ENCODE assay signal across 10 cellular contexts in genomic region chr17:80980397-80981061, GRCh38. TPM values are rescaled to one million over a fixed set of nuclear protein-coding genes. Genes with fewer than 3 reads are reported as not detected.
DNase-seq lines count a peak whose midpoint lies in the region; ATAC-seq, FAIRE-seq and TF ChIP-seq lines count a peak whose summit lies in the region.
"Had no signal": no experiment of that assay in that cellular context is flagged by ENCODE, and none has a peak within 500 bp of the region (broad histone marks: within the 10 kb centered on the region; RNA-seq: fewer than 3 reads in every experiment).

No MANE protein-coding gene starts in this region.

- intact Hi-C loops in psoas muscle (cut with DNase I), result loop anchor here (2.0 to 5.0 kb wide), 2 partner anchors 113 to 554 kb away; no protein-coding TSS in a partner anchor
- intact Hi-C loops in vagina (cut with DNase I), result loop anchor here (5.0 to 10.0 kb wide), 2 partner anchors 76 to 553 kb away; no protein-coding TSS in a partner anchor

- H3K4me1 ChIP-seq in OCI-LY3 (ENCODE audit: low read length), result no peaks in the 10 kb centered on the region
- H3K4me1 ChIP-seq in ectodermal cell (ENCODE audit: control insufficient read depth, insufficient read depth, low read length), result no peaks in the 10 kb centered on the region
- peaks cover 4% of the 10 kb centered on the region for H3K4me1 ChIP-seq in psoas muscle
- H3K4me1 ChIP-seq in vagina, result peaks cover 6% of the 10 kb centered on the region

- TF ChIP-seq CTCF in OCI-LY3 (IDR thresholded peaks at IDR 0.05; ENCODE audit: low read depth, low read length), result no peak
- TF ChIP-seq CTCF in psoas muscle (IDR thresholded peaks at IDR 0.05), result no peak
- no peak for TF ChIP-seq CTCF in vagina (IDR thresholded peaks at IDR 0.05)

- no peaks in the 10 kb centered on the region for H3K9me3 ChIP-seq in OCI-LY3 (ENCODE audit: insufficient read depth, low read length)
- H3K9me3 ChIP-seq in ectodermal cell (ENCODE audit: control insufficient read depth, low read length), result no peaks in the 10 kb centered on the region
- no peaks in the 10 kb centered on the region for H3K9me3 ChIP-seq in psoas muscle
- no peaks in the 10 kb centered on the region for H3K9me3 ChIP-seq in vagina

- WGBS in ectodermal cell, 2 experiments, result 68 to 70% methylated on average over 7 of the region's 7 CpGs
- WGBS in psoas muscle, 3 donors, result 63 to 67% (median 66%) methylated on average over 7 of the region's 7 CpGs

- H4K20me1 ChIP-seq in OCI-LY3 (ENCODE audit: insufficient read depth, low read length), result no peaks in the 10 kb centered on the region

- H3K79me2 ChIP-seq in OCI-LY3 (ENCODE audit: low read length), result no peaks in the 10 kb centered on the region

- H2AFZ ChIP-seq in OCI-LY3 (ENCODE audit: low read depth, low read length), result 0 out of 2 replicates have a peak overlapping the region, but pooled peaks have one; percentile 20

- peak; percentile 40 for FAIRE-seq in GM12891 (lab: Jason Lieb, UNC)
- no peak for FAIRE-seq in frontal cortex (lab: Jason Lieb, UNC)
- FAIRE-seq: kidney had no signal

- no peak for TF ChIP-seq POLR2A in GM12891 (IDR thresholded peaks at IDR 0.05; ENCODE audit: low read depth, low read length)
- TF ChIP-seq POLR2A in vagina (IDR thresholded peaks at IDR 0.05), result no peak

- peak overlapping the region; percentile 72 for H3K4me3 ChIP-seq in OCI-LY3 (ENCODE audit: low read length)
- peak overlapping the region; percentile 20 for H3K4me3 ChIP-seq in ectodermal cell (ENCODE audit: insufficient read depth, low read depth, low read length)
- peak overlapping the region; percentile 36 for H3K4me3 ChIP-seq in psoas muscle
- peak overlapping the region in 1 of 2 donors; percentile 21 for H3K4me3 ChIP-seq in vagina
- H3K4me3 ChIP-seq: SK-N-MC had no signal

- H3K4me2 ChIP-seq in OCI-LY3 (ENCODE audit: low read length), result peak overlapping the region; percentile 77

- no peak overlapping the region; the same call in 1 of the 2 replicates for H3K9ac ChIP-seq in OCI-LY3 (ENCODE audit: low read length)

- H3K27me3 ChIP-seq in OCI-LY3 (ENCODE audit: low read depth, low read length) (peaks cover 4% of the 10 kb centered on the region; the same call in 1 of the 2 replicates), ectodermal cell (ENCODE audit: control insufficient read depth, insufficient read depth, low read length, poor library complexity, severe bottlenecking) (peaks cover 14% of the 10 kb centered on the region), psoas muscle (ENCODE audit: insufficient read depth in 3 of 3, low read length in 2 of 3) (peaks cover 0 to 7% (median 3%) of the 10 kb centered on the region in 3 donors), vagina (no peaks in the 10 kb centered on the region)

- no peak overlapping the region for H3K27ac ChIP-seq in OCI-LY3 (ENCODE audit: low read length)
- H3K27ac ChIP-seq in ectodermal cell (ENCODE audit: insufficient read depth, low read depth, low read length, poor library complexity, severe bottlenecking), result no peak overlapping the region
- H3K27ac ChIP-seq in psoas muscle, result no peak overlapping the region
- no peak overlapping the region for H3K27ac ChIP-seq in vagina
- H3K27ac ChIP-seq: SK-N-MC had no signal

- H3K36me3 ChIP-seq in OCI-LY3 (replicated peaks; ENCODE audit: low read depth, low read length) (no peaks in the 10 kb centered on the region), ectodermal cell (ENCODE audit: control insufficient read depth, insufficient read depth, low read length) (no peaks in the 10 kb centered on the region), psoas muscle (ENCODE audit: insufficient read depth in 1 of 2, low read depth in 1 of 2) (no peaks in the 10 kb centered on the region), vagina (no peaks in the 10 kb centered on the region)

- DNase-seq in GM12891 (ENCODE audit: insufficient read length, low spot score), result no peak
- DNase-seq in psoas muscle, result no peak
- DNase-seq in frontal cortex (ENCODE audit: low spot score in 2 of 2), result no peak
- no peak for DNase-seq in vagina (ENCODE audit: extremely low spot score in 2 of 2)
- no peak for DNase-seq in cortex of kidney (lab: John Stamatoyannopoulos, UW)
- DNase-seq: kidney, NCI-H1092 treated with DMSO at 0.1 percent for 48 hours had no signal

- no peak for ATAC-seq in psoas muscle

TF ChIP-seq in GM12891, 5 proteins besides CTCF, POLR2A, EP300 and RAD21:
- peak; percentile 69 for TF ChIP-seq SPI1 (IDR thresholded peaks at IDR 0.05; ENCODE audit: low read depth, low read length)
- TF ChIP-seq POU2F2 (IDR thresholded peaks at IDR 0.05; ENCODE audit: low read depth, low read length), result no peak
TF ChIP-seq in GM12891: peak in this region for 1.

RNA-seq across cellular contexts. Expression of gene CHMP6, which starts 11.1 kb away (rescaled TPM):
- polyA plus RNA-seq in GM12891 (2012; ENCODE audit: low read depth, missing spikeins), result 11.2 TPM
- 21.6 TPM for polyA plus RNA-seq in ectodermal cell (2013, experiment 1 of 4)
- 27.2 TPM for polyA plus RNA-seq in ectodermal cell (2013, experiment 2 of 4)
- 19.5 TPM for polyA plus RNA-seq in ectodermal cell (2013, experiment 3 of 4)
- 21.2 TPM for polyA plus RNA-seq in ectodermal cell (2013, experiment 4 of 4)
- 10 to 100 TPM; 32.0 to 36.9 (median 33.6) TPM for total RNA-seq in psoas muscle
- 10 to 100 TPM; 38.3 to 53.2 (median 45.6) TPM for polyA plus RNA-seq in psoas muscle
- total RNA-seq in frontal cortex, result 10.2 TPM
- total RNA-seq in vagina, result 31.7 TPM

RNA-seq across cellular contexts. Expression of gene BAIAP2, which starts 54.4 kb away (rescaled TPM):
- 2.2 TPM for polyA plus RNA-seq in GM12891 (2012; ENCODE audit: low read depth, missing spikeins)
- 41.6 TPM for polyA plus RNA-seq in ectodermal cell (2013, experiment 1 of 4)
- 33.4 TPM for polyA plus RNA-seq in ectodermal cell (2013, experiment 2 of 4)
- 34.5 TPM for polyA plus RNA-seq in ectodermal cell (2013, experiment 3 of 4)
- 32.3 TPM for polyA plus RNA-seq in ectodermal cell (2013, experiment 4 of 4)
- total RNA-seq in psoas muscle (10 to 100 TPM in 2 of 4 donors, 1 to 10 TPM in 2; 4.7 to 28.9 (median 10.0) TPM), frontal cortex (19.2 TPM), vagina (113 TPM)
- 10 to 100 TPM in 1 of 3 donors, 1 to 10 TPM in 2; 3.9 to 13.5 (median 6.5) TPM for polyA plus RNA-seq in psoas muscle
